1 cellular context compared by ENCODE assay signal in the genomic region with DNA sequence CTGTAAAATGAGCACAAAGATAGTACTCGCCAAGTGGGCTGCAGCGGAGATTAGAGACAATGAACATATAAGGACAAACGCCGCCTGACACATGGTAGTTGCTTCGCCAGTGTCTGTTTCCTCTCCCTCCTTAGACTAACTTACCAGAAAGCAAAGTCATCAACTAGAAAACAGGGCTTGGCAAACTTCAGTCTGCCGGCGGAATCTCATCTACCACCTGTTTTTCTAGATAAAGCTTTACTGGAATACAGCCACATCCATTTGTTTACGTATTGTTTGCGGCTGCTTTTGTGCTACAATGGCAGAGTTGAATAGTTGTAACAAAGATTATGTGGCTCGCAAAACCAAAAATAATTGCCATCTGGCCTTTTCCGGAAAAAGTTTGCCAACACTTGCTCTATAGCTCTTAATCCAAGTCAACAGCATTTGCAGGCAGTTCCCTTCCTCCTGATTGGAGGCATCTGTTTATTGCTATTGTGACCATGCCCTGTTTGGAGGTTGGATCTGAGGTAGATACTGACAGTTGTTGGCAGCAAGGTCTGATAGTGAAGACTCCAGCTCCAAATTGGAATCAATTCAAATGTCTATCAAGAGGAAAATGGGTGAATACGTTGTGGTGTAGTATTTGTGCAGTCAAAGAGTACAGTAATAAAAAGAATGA.
TF ChIP-seq lines count a peak whose summit lies in the region.

No MANE protein-coding gene starts in this region.

TF ChIP-seq in K562, 482 proteins besides CTCF, POLR2A, EP300 and RAD21 (continued from another document):
- TF ChIP-seq MECOM (CRISPR knock-in tag; IDR thresholded peaks at IDR 0.05) (no peak), TEAD4 (IDR thresholded peaks at IDR 0.05; ENCODE audit: low read length) (peak; percentile 16; the same call in 1 of the 2 replicates), TEAD4 (CRISPR knock-in tag; IDR thresholded peaks at IDR 0.05; ENCODE audit: borderline replicate concordance) (no peak), NFYB (IDR thresholded peaks at IDR 0.05; ENCODE audit: extremely low read depth, insufficient read length) (no peak), POLR3G (IDR thresholded peaks at IDR 0.05; ENCODE audit: extremely low read depth, insufficient read length, insufficient replicate concordance) (no peak)
